Comparison of ENCODE assay signal across 12 cellular contexts in genomic region chr7:6792113-6792872, GRCh38. TPM values are rescaled to one million over a fixed set of nuclear protein-coding genes. Genes with fewer than 3 reads are reported as not detected.
A peak's percentile ranks its signal among the peaks of the same experiment; 100 is the strongest.
DNase-seq lines count a peak whose midpoint lies in the region; FAIRE-seq and TF ChIP-seq lines count a peak whose summit lies in the region.
"Not testable (repeated sequence)": the region's sequence is repeated elsewhere in the genome, so short reads cannot be mapped to it uniquely, and the experiment has no call there.
"Had no signal": no experiment of that assay in that cellular context is flagged by ENCODE, and none has a peak within 500 bp of the region (broad histone marks: within the 10 kb centered on the region; RNA-seq: fewer than 3 reads in every experiment).

No MANE protein-coding gene starts in this region.

- TF ChIP-seq EP300 in ovary (IDR thresholded peaks at IDR 0.05) = not testable (repeated sequence)

- H3K27me3 Mint-ChIP-seq in astrocyte (ENCODE audit: low read depth, unreplicated experiment); endothelial cell (ENCODE audit: unreplicated experiment): not testable (repeated sequence)

- H3K4me3 Mint-ChIP-seq in astrocyte (ENCODE audit: unreplicated experiment) = peak overlapping the region; percentile 46
- H3K4me3 Mint-ChIP-seq in endothelial cell (ENCODE audit: unreplicated experiment) = not testable (repeated sequence)

- intact Hi-C loops in ovary (cut with DNase I) = not testable (repeated sequence)

- H3K4me1 Mint-ChIP-seq in astrocyte (ENCODE audit: low read depth, unreplicated experiment); endothelial cell (ENCODE audit: unreplicated experiment): not testable (repeated sequence)

- DNase-seq in EH (ENCODE audit: low read depth) (peak; percentile 62), LHCN-M2 (ENCODE audit: low read depth) (peak; percentile 73), astrocyte (ENCODE audit: low read depth) (peak; percentile 16), endothelial cell (ENCODE audit: low spot score) (peak; percentile 9), foreskin melanocyte (peak; percentile 69), kidney tubule cell (ENCODE audit: low spot score) (peak; percentile 85), ovary (peak in 3 of 5 donors; percentile 15 to 54 (median 32))
- DNase-seq in urothelium cell line (ENCODE audit: low spot score) = not testable (repeated sequence)

- H3K27ac Mint-ChIP-seq in astrocyte (ENCODE audit: unreplicated experiment) = peak overlapping the region; percentile 78
- not testable (repeated sequence) for H3K27ac Mint-ChIP-seq in endothelial cell (ENCODE audit: unreplicated experiment)

- H4K20me1 ChIP-seq in astrocyte (ENCODE audit: insufficient read depth, low read length) = not testable (repeated sequence)

- not testable (repeated sequence) for TF ChIP-seq POLR2A in ovary (IDR thresholded peaks at IDR 0.05)

- WGBS in ovary, 3 donors = 13 to 79% (median 25%) methylated on average over 3 to 8 of the region's 15 CpGs

- not testable (repeated sequence) for H3K27ac ChIP-seq in astrocyte (ENCODE audit: low read depth, low read length); ovary

- not testable (repeated sequence) for FAIRE-seq in astrocyte (lab: Jason Lieb, UNC)
- FAIRE-seq in urothelium cell line (lab: Jason Lieb, UNC) = peak; percentile 68

- not testable (repeated sequence) for H3K9ac ChIP-seq in astrocyte (ENCODE audit: low read length)

- H3K9me3 ChIP-seq in astrocyte (ENCODE audit: insufficient read depth, low read depth, low read length); ovary: not testable (repeated sequence)

- not testable (repeated sequence) for H3K79me2 ChIP-seq in astrocyte (ENCODE audit: insufficient read depth, low read length)

- not testable (repeated sequence) for H2AFZ ChIP-seq in astrocyte (ENCODE audit: low read depth, low read length)

- H3K4me3 ChIP-seq in astrocyte (ENCODE audit: insufficient read depth, low read depth, low read length); ovary: not testable (repeated sequence)

- H3K9me3 Mint-ChIP-seq in astrocyte (ENCODE audit: unreplicated experiment); endothelial cell (ENCODE audit: unreplicated experiment): not testable (repeated sequence)

- not testable (repeated sequence) for H3K4me2 ChIP-seq in astrocyte (ENCODE audit: low read length)

- TF ChIP-seq CTCF in astrocyte (IDR thresholded peaks at IDR 0.05; ENCODE audit: insufficient read depth, low read depth, low read length); endothelial cell (IDR thresholded peaks at IDR 0.05; ENCODE audit: unreplicated experiment); ovary (IDR thresholded peaks at IDR 0.05): not testable (repeated sequence)

- not testable (repeated sequence) for H3K27me3 ChIP-seq in astrocyte (ENCODE audit: insufficient read depth, low read length); ovary

- not testable (repeated sequence) for H3K36me3 Mint-ChIP-seq in astrocyte (ENCODE audit: low read depth, unreplicated experiment); endothelial cell (ENCODE audit: low read depth, unreplicated experiment)

- H3K4me1 ChIP-seq in astrocyte (ENCODE audit: insufficient read depth, low read length); ovary (ENCODE audit: insufficient read depth): not testable (repeated sequence)

- H3K36me3 ChIP-seq in astrocyte (ENCODE audit: insufficient read depth, low read length); ovary: not testable (repeated sequence)

RNA-seq across cellular contexts. Expression of gene CCZ1B, which starts 33.8 kb away (rescaled TPM):
- 19.7 and 21.1 TPM in 2 replicates for total RNA-seq in LHCN-M2 (2014; rRNA removed)
- 48.1 TPM for polyA plus RNA-seq in LHCN-M2 (2012)
- 54.4 and 61.2 TPM in 2 replicates for total RNA-seq in astrocyte
- total RNA-seq in endothelial cell (ENCODE audit: unreplicated experiment) = 47.7 TPM
- 10 to 100 TPM; 38.5 to 63.7 (median 43.0) TPM for total RNA-seq in ovary
- 10 to 100 TPM; 19.2 to 58.9 TPM for polyA plus RNA-seq in ovary

RNA-seq across cellular contexts. Expression of gene RSPH10B2, which starts 38.4 kb away (rescaled TPM):
- total RNA-seq in LHCN-M2 (2014; rRNA removed) (not detected in 2 replicates), astrocyte (0.29 and 0.59 TPM in 2 replicates), endothelial cell (ENCODE audit: unreplicated experiment) (0.51 TPM), ovary (10 to 100 TPM in 1 of 7 donors, 1 to 10 TPM in 1, under 1 TPM in 3, not detected in 2; 0.28 to 14.7 (median 0.79) TPM)
- polyA plus RNA-seq in LHCN-M2 (2012) = 0.07 TPM
- polyA plus RNA-seq in ovary = under 1 TPM; 0.07 to 0.19 TPM
- total RNA-seq: CD4-positive, alpha-beta T cell; mesenteric fat pad; SJSA1 had no signal
- polyA plus RNA-seq: naive thymus-derived CD4-positive, alpha-beta T cell had no signal
